Comparison of ENCODE assay signal across 1 cellular context in genomic region chr20:43771791-43772190, GRCh38.
TF ChIP-seq lines count a peak whose summit lies in the region.

No MANE protein-coding gene starts in this region.

TF ChIP-seq in GM23338, 12 proteins besides CTCF, POLR2A, EP300 and RAD21 (continued from another document):
- no peak for TF ChIP-seq ETS1 (IDR thresholded peaks at IDR 0.05)
- no peak for TF ChIP-seq JUNB (IDR thresholded peaks at IDR 0.05; ENCODE audit: unreplicated experiment)
- no peak for TF ChIP-seq POLR2AphosphoS5 (IDR thresholded peaks at IDR 0.05; ENCODE audit: low read depth)
- TF ChIP-seq STAT1 (IDR thresholded peaks at IDR 0.05; ENCODE audit: unreplicated experiment), result no peak
- TF ChIP-seq EZH2 (IDR thresholded peaks at IDR 0.05; ENCODE audit: low read depth, unreplicated experiment), result no peak
- TF ChIP-seq ZNF331 (CRISPR knock-in tag; IDR thresholded peaks at IDR 0.05; ENCODE audit: low read depth), result no peak
